ENCODE assay signal across 22 cellular contexts in the genomic region with DNA sequence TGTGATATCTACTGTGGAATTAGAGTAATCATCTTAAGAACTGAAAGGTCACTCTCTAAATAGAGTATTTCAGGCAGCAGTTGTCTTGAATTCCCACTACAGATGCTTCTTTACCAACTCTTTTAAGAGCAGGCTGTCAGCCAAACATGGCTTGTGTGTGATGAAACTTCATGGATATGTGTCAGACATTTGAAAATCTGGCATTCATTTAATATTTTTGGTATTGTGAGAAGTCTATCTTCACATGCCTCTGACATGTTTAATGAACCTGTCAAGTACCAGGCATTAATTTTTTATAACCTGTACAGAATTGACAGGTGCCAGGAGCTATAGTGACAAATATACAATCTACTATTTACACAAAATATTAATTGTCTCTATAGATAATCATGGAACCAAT.
"Had no signal": no experiment of that assay in that cellular context is flagged by ENCODE, and none has a peak within 500 bp of the region (broad histone marks: within the 10 kb centered on the region; RNA-seq: fewer than 3 reads in every experiment).

No MANE protein-coding gene starts in this region.

- H3K4me3 Mint-ChIP-seq: IgD-negative memory B cell had no signal

- DNase-seq: Kasumi-1, MG63, NCI-H1092, NCI-H1436 treated with DMSO at 0.1 percent for 48 hours, NCI-H187, NCI-H2029, NCI-H2081 treated with DMSO at 0.1 percent for 48 hours, NCI-H2171, NCI-H226, NCI-H524, NCI-H526 treated with DMSO at 0.1 percent for 48 hours, NCI-H748 treated with DMSO at 0.1 percent for 48 hours, Right ventricle myocardium superior, RPMI8226, SIG-M5, T-helper 2 cell had no signal

- H3K27ac Mint-ChIP-seq: IgD-negative memory B cell had no signal

- H3K9ac ChIP-seq: KMS-11 had no signal

- H3K27ac ChIP-seq: HL-60, KMS-11, SJSA1, SK-N-MC had no signal

- H3K27me3 ChIP-seq: MG63, SJSA1 had no signal

- H3K36me3 Mint-ChIP-seq: IgD-negative memory B cell had no signal

- H3K27me3 Mint-ChIP-seq: IgD-negative memory B cell had no signal

- H3K4me1 ChIP-seq: SJSA1 had no signal

- H3K4me2 ChIP-seq: KMS-11 had no signal

- H3K4me3 ChIP-seq: K562, MG63, SJSA1, SK-N-MC had no signal

- H3K4me1 Mint-ChIP-seq: IgD-negative memory B cell had no signal

- H3K36me3 ChIP-seq: MG63, SJSA1 had no signal

- H3K9me3 ChIP-seq: MG63, SJSA1 had no signal
